21 cellular contexts compared by ENCODE assay signal in the genomic region with DNA sequence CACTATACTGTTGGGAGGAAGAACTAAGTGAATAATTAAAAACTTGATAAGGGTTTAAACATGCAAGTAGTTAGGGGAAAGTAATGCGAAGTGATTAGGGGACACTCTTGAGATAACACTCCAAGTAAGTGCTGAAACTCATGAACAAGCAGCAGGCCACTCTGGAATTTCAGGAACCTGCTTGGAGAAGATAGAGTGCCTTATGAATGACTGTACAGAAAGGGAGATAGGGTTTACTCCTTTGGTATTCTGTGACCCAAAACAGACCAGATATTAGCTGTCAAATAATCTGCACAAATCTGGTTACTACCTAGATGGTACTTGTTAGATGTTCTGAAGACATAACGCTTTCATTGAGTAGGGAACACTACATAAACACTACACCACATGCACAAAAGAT.
"Had no signal": no experiment of that assay in that cellular context is flagged by ENCODE, and none has a peak within 500 bp of the region (broad histone marks: within the 10 kb centered on the region; RNA-seq: fewer than 3 reads in every experiment).

No MANE protein-coding gene starts in this region.

- H3K36me3 ChIP-seq: ascending aorta, esophagus muscularis mucosa, pancreas had no signal

- H3K79me2 ChIP-seq: hepatocyte had no signal

- H3K27me3 ChIP-seq: ascending aorta, esophagus muscularis mucosa, hepatocyte, neutrophil, pancreas, spleen, testis, upper lobe of left lung had no signal

- H3K9me3 ChIP-seq: ascending aorta, esophagus muscularis mucosa, neutrophil, pancreas, spleen, testis, upper lobe of left lung had no signal

- H3K4me3 ChIP-seq: ascending aorta, esophagus muscularis mucosa, hepatocyte, pancreas, spleen, testis, upper lobe of left lung had no signal

- DNase-seq: activated CD4-positive, alpha-beta T cell treated with anti-CD3 and anti-CD28 coated beads, Interleukin-2, amount 50 U/mL, for 1 hour; activated CD8-positive, alpha-beta memory T cell treated with anti-CD3 and anti-CD28 coated beads, Interleukin-2, amount 50 U/mL, for 4 hours; activated naive CD4-positive, alpha-beta T cell treated with anti-CD3 and anti-CD28 coated beads, Interleukin-2, amount 10 ng/mL, durations not matched to agents 7 days and 5 days; activated T-cell treated with anti-CD3 and anti-CD28 coated beads, Interleukin-2, amount 50 U/mL, for 4 hours; effector memory CD4-positive, alpha-beta T cell; kidney; pancreas; spleen; stimulated activated CD4-positive, alpha-beta T cell treated with anti-CD3 and anti-CD28 coated beads, Interleukin-4, amount 100 ng/mL, for 4 hours; T1000; testis; upper lobe of left lung had no signal

- H3K4me2 ChIP-seq: hepatocyte had no signal

- H3K27ac ChIP-seq: ascending aorta, esophagus muscularis mucosa, hepatocyte, neutrophil, pancreas, spleen, testis, upper lobe of left lung had no signal

- FAIRE-seq: bronchial epithelial cell, endothelial cell of umbilical vein, kidney, pancreas had no signal

- H2AFZ ChIP-seq: hepatocyte had no signal

- H3K4me1 ChIP-seq: ascending aorta, esophagus muscularis mucosa, pancreas, spleen, testis had no signal

- ATAC-seq: activated T-cell treated with anti-CD3 and anti-CD28 coated beads, Interleukin-2, amount 50 U/mL, for 4 hours; natural killer cell treated with Interleukin-12 subunit alpha and Interleukin-12 subunit beta and Interleukin-15 and Interleukin-18, amount 100 ng/mL, for 72 hours; pancreas; sciatic nerve; stimulated activated memory B cell treated with anti-CD40 and anti-IgM and Interleukin-4, amounts not matched to agents 10 μg/mL and 1 μg/mL and 100 μg/mL, for 72 hours had no signal
